ENCODE assay signal across 19 cellular contexts in genomic region chr17:69593716-69594115, GRCh38.
DNase-seq lines count a peak whose midpoint lies in the region; ATAC-seq and TF ChIP-seq lines count a peak whose summit lies in the region.
"Had no signal": no experiment of that assay in that cellular context is flagged by ENCODE, and none has a peak within 500 bp of the region (broad histone marks: within the 10 kb centered on the region; RNA-seq: fewer than 3 reads in every experiment).

No MANE protein-coding gene starts in this region.

- H3K27me3 ChIP-seq in GM23248 (replicated peaks; ENCODE audit: insufficient read depth) (no peaks in the 10 kb centered on the region), brain microvascular endothelial cell (replicated peaks) (no peaks in the 10 kb centered on the region), colonic mucosa (no peaks in the 10 kb centered on the region), sigmoid colon (no peaks in the 10 kb centered on the region)

- H3K4me3 ChIP-seq in GM23248 (no peak overlapping the region), brain microvascular endothelial cell (ENCODE audit: low read depth, low read length) (no peak overlapping the region), colonic mucosa (no peak overlapping the region), sigmoid colon (no peak overlapping the region)

- in situ Hi-C loops in GM23248 (cut with MboI) (no loop called here), brain microvascular endothelial cell (cut with HindIII; ENCODE audit: low pct_ligation_motif_present, low sequenced_read_pairs) (no loop called here)

- no peaks in the 10 kb centered on the region for H3K79me2 ChIP-seq in GM23248 (ENCODE audit: insufficient read depth)

- 0 out of 2 replicates have a peak overlapping the region, but pooled peaks have one; percentile 11 for H2AFZ ChIP-seq in GM23248

- no peak overlapping the region for H3K4me2 ChIP-seq in GM23248 (ENCODE audit: unreplicated experiment)

- H3K36me3 ChIP-seq in GM23248 (ENCODE audit: low read depth) (no peaks in the 10 kb centered on the region), brain microvascular endothelial cell (replicated peaks) (no peaks in the 10 kb centered on the region), colonic mucosa (no peaks in the 10 kb centered on the region), sigmoid colon (no peaks in the 10 kb centered on the region)

- 0 out of 2 replicates have a peak overlapping the region, but pooled peaks have one; percentile 11 for H3K27ac ChIP-seq in GM23248
- peak overlapping the region; percentile 47 for H3K27ac ChIP-seq in brain microvascular endothelial cell
- no peak overlapping the region for H3K27ac ChIP-seq in colonic mucosa
- peak overlapping the region in 1 of 4 donors; percentile 50 for H3K27ac ChIP-seq in sigmoid colon
- H3K27ac ChIP-seq: RWPE1 had no signal

- TF ChIP-seq CTCF in brain microvascular endothelial cell (IDR thresholded peaks at IDR 0.05; ENCODE audit: low read depth, low read length, missing control alignments) (no peak), colonic mucosa (IDR thresholded peaks at IDR 0.05) (no peak), sigmoid colon (IDR thresholded peaks at IDR 0.05) (no peak)

- peaks cover 9% of the 10 kb centered on the region; the same call in 1 of the 2 replicates for H3F3A ChIP-seq in GM23248 (ENCODE audit: insufficient read depth)

- no peaks in the 10 kb centered on the region for H3K9me2 ChIP-seq in GM23248 (ENCODE audit: insufficient read depth)

- 62 to 79% methylated on average over 2 of the region's 2 CpGs for WGBS in GM23248 (ENCODE audit: low coverage in 1 of 2, low lambda C conversion rate in 2 of 2, missing lambda C conversion rate in 2 of 2), 2 experiments
- 92 to 97% methylated on average over 2 of the region's 2 CpGs for WGBS in sigmoid colon, 2 donors

- no peak for ATAC-seq in HG03565 (IDR thresholded peaks at IDR 0.05; ENCODE audit: unreplicated experiment)
- ATAC-seq: CD8-positive, alpha-beta T cell; PC-3 had no signal

- no peak for TF ChIP-seq EP300 in sigmoid colon (IDR thresholded peaks at IDR 0.05)

- H4K20me1 ChIP-seq in GM23248 (ENCODE audit: insufficient read depth), result no peaks in the 10 kb centered on the region

- no peak for TF ChIP-seq POLR2A in sigmoid colon (IDR thresholded peaks at IDR 0.05)

- no peaks in the 10 kb centered on the region for H3K9me3 ChIP-seq in GM23248 (ENCODE audit: low read depth)
- H3K9me3 ChIP-seq in colonic mucosa, result no peaks in the 10 kb centered on the region
- no peaks in the 10 kb centered on the region for H3K9me3 ChIP-seq in sigmoid colon

- intact Hi-C loops in colonic mucosa (cut with DNase I) (no loop called here), sigmoid colon (cut with DNase I) (no loop called here)

- H3K9ac ChIP-seq in GM23248 (no peak overlapping the region), colonic mucosa (ENCODE audit: low read depth in 2 of 2, low read length in 2 of 2) (no peak overlapping the region)

- DNase-seq in GM23248, result no peak
- DNase-seq in brain microvascular endothelial cell, result no peak
- peak; percentile 24 for DNase-seq in kidney tubule cell (ENCODE audit: low spot score)
- no peak for DNase-seq in NCI-H82 treated with DMSO at 0.1 percent for 48 hours (lab: John Stamatoyannopoulos, UW; ENCODE audit: unreplicated experiment)
- no peak for DNase-seq in colonic mucosa
- no peak for DNase-seq in sigmoid colon
- DNase-seq: CD8-positive, alpha-beta T cell; DMS79; GOT3; KG1; NCI-H1436; NCI-H2029; NCI-H2171; NCI-H446; NCI-H69; NK-92 treated with Interleukin-12 subunit alpha and Interleukin-12 subunit beta, amount 100 ng/mL, for 24 hours; PC-3 had no signal

- peaks cover 21% of the 10 kb centered on the region for H3K4me1 ChIP-seq in GM23248 (ENCODE audit: insufficient read depth)
- H3K4me1 ChIP-seq in colonic mucosa, result no peaks in the 10 kb centered on the region
- H3K4me1 ChIP-seq in sigmoid colon, result peaks cover 0 to 16% (median 7%) of the 10 kb centered on the region in 4 donors
